In the genomic region with DNA sequence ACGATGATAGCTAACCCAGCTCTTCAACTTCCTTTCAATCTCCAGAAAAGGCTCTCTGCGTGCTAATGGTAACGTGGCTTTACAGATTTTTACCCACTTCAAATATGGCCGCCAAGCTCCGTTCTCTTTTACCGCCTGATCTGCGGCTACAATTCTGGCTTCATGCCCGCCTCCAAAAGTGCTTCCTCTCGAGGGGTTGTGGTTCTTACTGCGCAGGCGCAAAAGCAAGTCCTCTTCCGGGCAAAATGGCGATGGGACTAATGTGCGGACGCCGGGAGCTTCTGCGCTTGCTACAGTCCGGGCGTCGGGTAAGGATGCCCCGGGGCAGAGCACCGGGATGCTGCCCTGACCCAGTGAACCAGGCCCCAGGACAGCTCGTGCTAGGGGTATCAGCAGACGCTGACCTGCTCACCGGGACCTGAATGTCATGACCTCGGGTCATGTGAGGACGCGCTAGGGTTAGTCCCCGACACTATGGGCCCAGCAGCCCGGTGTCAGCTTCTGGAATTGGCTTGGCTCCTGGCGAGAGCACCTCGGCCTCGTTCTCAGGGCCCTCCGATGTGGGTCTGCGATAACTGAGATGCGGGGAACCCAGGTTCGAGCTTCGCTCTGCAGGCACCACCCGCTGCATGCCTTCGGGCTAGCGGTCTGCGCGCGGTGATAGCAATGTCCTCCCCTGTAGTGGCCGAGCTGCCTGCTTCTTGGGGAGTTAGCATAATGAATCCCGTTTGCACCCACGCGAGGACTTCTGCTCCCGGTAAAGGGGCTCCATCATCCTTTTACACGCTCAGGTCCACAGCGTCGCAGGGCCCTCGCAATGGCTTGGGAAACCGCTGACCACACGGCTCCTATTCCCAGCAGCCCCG, we compare ENCODE assay signal across 1 cellular context.
TF ChIP-seq lines count a peak whose summit lies in the region.

A gene (plus strand): TSS at position 232 of the 866 bp plus-strand sequence. CDS start 14 bp downstream, at position 246.

TF ChIP-seq in HepG2, 621 proteins besides CTCF, POLR2A, EP300 and RAD21 (continued from another document and continues in another):
- TF ChIP-seq, protein P1, sequence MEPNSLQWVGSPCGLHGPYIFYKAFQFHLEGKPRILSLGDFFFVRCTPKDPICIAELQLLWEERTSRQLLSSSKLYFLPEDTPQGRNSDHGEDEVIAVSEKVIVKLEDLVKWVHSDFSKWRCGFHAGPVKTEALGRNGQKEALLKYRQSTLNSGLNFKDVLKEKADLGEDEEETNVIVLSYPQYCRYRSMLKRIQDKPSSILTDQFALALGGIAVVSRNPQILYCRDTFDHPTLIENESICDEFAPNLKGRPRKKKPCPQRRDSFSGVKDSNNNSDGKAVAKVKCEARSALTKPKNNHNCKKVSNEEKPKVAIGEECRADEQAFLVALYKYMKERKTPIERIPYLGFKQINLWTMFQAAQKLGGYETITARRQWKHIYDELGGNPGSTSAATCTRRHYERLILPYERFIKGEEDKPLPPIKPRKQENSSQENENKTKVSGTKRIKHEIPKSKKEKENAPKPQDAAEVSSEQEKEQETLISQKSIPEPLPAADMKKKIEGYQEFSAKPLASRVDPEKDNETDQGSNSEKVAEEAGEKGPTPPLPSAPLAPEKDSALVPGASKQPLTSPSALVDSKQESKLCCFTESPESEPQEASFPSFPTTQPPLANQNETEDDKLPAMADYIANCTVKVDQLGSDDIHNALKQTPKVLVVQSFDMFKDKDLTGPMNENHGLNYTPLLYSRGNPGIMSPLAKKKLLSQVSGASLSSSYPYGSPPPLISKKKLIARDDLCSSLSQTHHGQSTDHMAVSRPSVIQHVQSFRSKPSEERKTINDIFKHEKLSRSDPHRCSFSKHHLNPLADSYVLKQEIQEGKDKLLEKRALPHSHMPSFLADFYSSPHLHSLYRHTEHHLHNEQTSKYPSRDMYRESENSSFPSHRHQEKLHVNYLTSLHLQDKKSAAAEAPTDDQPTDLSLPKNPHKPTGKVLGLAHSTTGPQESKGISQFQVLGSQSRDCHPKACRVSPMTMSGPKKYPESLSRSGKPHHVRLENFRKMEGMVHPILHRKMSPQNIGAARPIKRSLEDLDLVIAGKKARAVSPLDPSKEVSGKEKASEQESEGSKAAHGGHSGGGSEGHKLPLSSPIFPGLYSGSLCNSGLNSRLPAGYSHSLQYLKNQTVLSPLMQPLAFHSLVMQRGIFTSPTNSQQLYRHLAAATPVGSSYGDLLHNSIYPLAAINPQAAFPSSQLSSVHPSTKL (CRISPR knock-in tag; IDR thresholded peaks at IDR 0.05): peak; percentile 82
- TF ChIP-seq FOXA3 (CRISPR knock-in tag; IDR thresholded peaks at IDR 0.05): peak; percentile 70
- peak; percentile 90 to 95 for TF ChIP-seq KLF16 (CRISPR knock-in tag; IDR thresholded peaks at IDR 0.05)
- peak; percentile 88 for TF ChIP-seq ZNF775 (CRISPR knock-in tag; IDR thresholded peaks at IDR 0.05; ENCODE audit: borderline replicate concordance)
- TF ChIP-seq CENPX (CRISPR knock-in tag; IDR thresholded peaks at IDR 0.05): no peak
- peak; percentile 81 for TF ChIP-seq IKZF4 (CRISPR knock-in tag; IDR thresholded peaks at IDR 0.05; ENCODE audit: borderline replicate concordance, low read depth, not compliant biosample characterization)
- TF ChIP-seq, protein P2, sequence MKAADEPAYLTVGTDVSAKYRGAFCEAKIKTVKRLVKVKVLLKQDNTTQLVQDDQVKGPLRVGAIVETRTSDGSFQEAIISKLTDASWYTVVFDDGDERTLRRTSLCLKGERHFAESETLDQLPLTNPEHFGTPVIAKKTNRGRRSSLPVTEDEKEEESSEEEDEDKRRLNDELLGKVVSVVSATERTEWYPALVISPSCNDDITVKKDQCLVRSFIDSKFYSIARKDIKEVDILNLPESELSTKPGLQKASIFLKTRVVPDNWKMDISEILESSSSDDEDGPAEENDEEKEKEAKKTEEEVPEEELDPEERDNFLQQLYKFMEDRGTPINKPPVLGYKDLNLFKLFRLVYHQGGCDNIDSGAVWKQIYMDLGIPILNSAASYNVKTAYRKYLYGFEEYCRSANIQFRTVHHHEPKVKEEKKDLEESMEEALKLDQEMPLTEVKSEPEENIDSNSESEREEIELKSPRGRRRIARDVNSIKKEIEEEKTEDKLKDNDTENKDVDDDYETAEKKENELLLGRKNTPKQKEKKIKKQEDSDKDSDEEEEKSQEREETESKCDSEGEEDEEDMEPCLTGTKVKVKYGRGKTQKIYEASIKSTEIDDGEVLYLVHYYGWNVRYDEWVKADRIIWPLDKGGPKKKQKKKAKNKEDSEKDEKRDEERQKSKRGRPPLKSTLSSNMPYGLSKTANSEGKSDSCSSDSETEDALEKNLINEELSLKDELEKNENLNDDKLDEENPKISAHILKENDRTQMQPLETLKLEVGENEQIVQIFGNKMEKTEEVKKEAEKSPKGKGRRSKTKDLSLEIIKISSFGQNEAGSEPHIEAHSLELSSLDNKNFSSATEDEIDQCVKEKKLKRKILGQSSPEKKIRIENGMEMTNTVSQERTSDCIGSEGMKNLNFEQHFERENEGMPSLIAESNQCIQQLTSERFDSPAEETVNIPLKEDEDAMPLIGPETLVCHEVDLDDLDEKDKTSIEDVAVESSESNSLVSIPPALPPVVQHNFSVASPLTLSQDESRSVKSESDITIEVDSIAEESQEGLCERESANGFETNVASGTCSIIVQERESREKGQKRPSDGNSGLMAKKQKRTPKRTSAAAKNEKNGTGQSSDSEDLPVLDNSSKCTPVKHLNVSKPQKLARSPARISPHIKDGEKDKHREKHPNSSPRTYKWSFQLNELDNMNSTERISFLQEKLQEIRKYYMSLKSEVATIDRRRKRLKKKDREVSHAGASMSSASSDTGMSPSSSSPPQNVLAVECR (CRISPR knock-in tag; IDR thresholded peaks at IDR 0.05; ENCODE audit: borderline replicate concordance): peak; percentile 98
- TF ChIP-seq, protein P3, sequence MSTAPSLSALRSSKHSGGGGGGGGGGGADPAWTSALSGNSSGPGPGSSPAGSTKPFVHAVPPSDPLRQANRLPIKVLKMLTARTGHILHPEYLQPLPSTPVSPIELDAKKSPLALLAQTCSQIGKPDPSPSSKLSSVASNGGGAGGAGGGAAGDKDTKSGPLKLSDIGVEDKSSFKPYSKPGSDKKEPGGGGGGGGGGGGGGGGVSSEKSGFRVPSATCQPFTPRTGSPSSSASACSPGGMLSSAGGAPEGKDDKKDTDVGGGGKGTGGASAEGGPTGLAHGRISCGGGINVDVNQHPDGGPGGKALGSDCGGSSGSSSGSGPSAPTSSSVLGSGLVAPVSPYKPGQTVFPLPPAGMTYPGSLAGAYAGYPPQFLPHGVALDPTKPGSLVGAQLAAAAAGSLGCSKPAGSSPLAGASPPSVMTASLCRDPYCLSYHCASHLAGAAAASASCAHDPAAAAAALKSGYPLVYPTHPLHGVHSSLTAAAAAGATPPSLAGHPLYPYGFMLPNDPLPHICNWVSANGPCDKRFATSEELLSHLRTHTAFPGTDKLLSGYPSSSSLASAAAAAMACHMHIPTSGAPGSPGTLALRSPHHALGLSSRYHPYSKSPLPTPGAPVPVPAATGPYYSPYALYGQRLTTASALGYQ (CRISPR knock-in tag; IDR thresholded peaks at IDR 0.05): peak; percentile 58
- TF ChIP-seq CHD4 (IDR thresholded peaks at IDR 0.05; ENCODE audit: borderline replicate concordance, low read length): no peak; the same call in 1 of the 2 replicates
- TF ChIP-seq ZIK1 (CRISPR knock-in tag; IDR thresholded peaks at IDR 0.05; ENCODE audit: borderline replicate concordance, low read depth): no peak; the same call in none of the 2 replicates
- TF ChIP-seq PLRG1 (conservative IDR thresholded peaks at IDR 0.05): no peak
- TF ChIP-seq, protein P4, sequence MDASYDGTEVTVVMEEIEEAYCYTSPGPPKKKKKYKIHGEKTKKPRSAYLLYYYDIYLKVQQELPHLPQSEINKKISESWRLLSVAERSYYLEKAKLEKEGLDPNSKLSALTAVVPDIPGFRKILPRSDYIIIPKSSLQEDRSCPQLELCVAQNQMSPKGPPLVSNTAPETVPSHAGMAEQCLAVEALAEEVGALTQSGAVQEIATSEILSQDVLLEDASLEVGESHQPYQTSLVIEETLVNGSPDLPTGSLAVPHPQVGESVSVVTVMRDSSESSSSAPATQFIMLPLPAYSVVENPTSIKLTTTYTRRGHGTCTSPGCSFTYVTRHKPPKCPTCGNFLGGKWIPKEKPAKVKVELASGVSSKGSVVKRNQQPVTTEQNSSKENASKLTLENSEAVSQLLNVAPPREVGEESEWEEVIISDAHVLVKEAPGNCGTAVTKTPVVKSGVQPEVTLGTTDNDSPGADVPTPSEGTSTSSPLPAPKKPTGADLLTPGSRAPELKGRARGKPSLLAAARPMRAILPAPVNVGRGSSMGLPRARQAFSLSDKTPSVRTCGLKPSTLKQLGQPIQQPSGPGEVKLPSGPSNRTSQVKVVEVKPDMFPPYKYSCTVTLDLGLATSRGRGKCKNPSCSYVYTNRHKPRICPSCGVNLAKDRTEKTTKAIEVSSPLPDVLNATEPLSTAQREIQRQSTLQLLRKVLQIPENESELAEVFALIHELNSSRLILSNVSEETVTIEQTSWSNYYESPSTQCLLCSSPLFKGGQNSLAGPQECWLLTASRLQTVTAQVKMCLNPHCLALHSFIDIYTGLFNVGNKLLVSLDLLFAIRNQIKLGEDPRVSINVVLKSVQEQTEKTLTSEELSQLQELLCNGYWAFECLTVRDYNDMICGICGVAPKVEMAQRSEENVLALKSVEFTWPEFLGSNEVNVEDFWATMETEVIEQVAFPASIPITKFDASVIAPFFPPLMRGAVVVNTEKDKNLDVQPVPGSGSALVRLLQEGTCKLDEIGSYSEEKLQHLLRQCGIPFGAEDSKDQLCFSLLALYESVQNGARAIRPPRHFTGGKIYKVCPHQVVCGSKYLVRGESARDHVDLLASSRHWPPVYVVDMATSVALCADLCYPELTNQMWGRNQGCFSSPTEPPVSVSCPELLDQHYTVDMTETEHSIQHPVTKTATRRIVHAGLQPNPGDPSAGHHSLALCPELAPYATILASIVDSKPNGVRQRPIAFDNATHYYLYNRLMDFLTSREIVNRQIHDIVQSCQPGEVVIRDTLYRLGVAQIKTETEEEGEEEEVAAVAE (CRISPR knock-in tag; IDR thresholded peaks at IDR 0.05; ENCODE audit: borderline replicate concordance): no peak; the same call in none of the 2 replicates
- TF ChIP-seq TGIF2 (CRISPR knock-in tag; IDR thresholded peaks at IDR 0.05): 0 out of 2 replicates have a peak, but pooled peaks have one; percentile 18
- 0 out of 2 replicates have a peak, but pooled peaks have one; percentile 70 for TF ChIP-seq ZFP36L2 (CRISPR knock-in tag; IDR thresholded peaks at IDR 0.05)
- no peak for TF ChIP-seq NPAS2 (CRISPR knock-in tag; IDR thresholded peaks at IDR 0.05; ENCODE audit: borderline replicate concordance)
- TF ChIP-seq ZNF496 (CRISPR knock-in tag; IDR thresholded peaks at IDR 0.05; ENCODE audit: insufficient replicate concordance): no peak
- TF ChIP-seq NFE2L2 (IDR thresholded peaks at IDR 0.05; ENCODE audit: low read length): no peak; the same call in 1 of the 2 replicates
- TF ChIP-seq SNAPC2 (CRISPR knock-in tag; IDR thresholded peaks at IDR 0.05): peak; percentile 95
- TF ChIP-seq PHB2 (IDR thresholded peaks at IDR 0.05; ENCODE audit: partially characterized antibody): no peak
- TF ChIP-seq ZNF577 (CRISPR knock-in tag; IDR thresholded peaks at IDR 0.05; ENCODE audit: borderline replicate concordance, low read depth): peak; percentile 82; the same call in 1 of the 2 replicates
- TF ChIP-seq TAF1 (CRISPR knock-in tag; IDR thresholded peaks at IDR 0.05): peak; percentile 100
- no peak for TF ChIP-seq THYN1 (CRISPR knock-in tag; IDR thresholded peaks at IDR 0.05; ENCODE audit: borderline replicate concordance, low read depth)
- peak; percentile 80; the same call in 1 of the 2 replicates for TF ChIP-seq NFE2L1 (CRISPR knock-in tag; IDR thresholded peaks at IDR 0.05; ENCODE audit: borderline replicate concordance)
- peak; percentile 98 for TF ChIP-seq KMT2A (CRISPR knock-in tag; IDR thresholded peaks at IDR 0.05)
- TF ChIP-seq KAT2B (IDR thresholded peaks at IDR 0.05; ENCODE audit: borderline replicate concordance, low read depth, low read length): no peak
- peak; percentile 97; the same call in 1 of the 2 replicates for TF ChIP-seq NFKB2 (CRISPR knock-in tag; IDR thresholded peaks at IDR 0.05; ENCODE audit: borderline replicate concordance)
- TF ChIP-seq ZNF660 (CRISPR knock-in tag; IDR thresholded peaks at IDR 0.05; ENCODE audit: borderline replicate concordance, low read depth): peak; percentile 94; the same call in 1 of the 2 replicates
- no peak; the same call in 1 of the 2 replicates for TF ChIP-seq TOE1 (CRISPR knock-in tag; IDR thresholded peaks at IDR 0.05)
- peak; percentile 99 for TF ChIP-seq MTF2 (CRISPR knock-in tag; IDR thresholded peaks at IDR 0.05; ENCODE audit: borderline replicate concordance)
- TF ChIP-seq CAMTA2 (CRISPR knock-in tag; IDR thresholded peaks at IDR 0.05; ENCODE audit: borderline replicate concordance): peak; percentile 100; the same call in 1 of the 2 replicates
- TF ChIP-seq YY1 (IDR thresholded peaks at IDR 0.05; ENCODE audit: insufficient read depth, insufficient replicate concordance, low read depth, low read length): peak; percentile 99
- TF ChIP-seq ZNF607 (CRISPR knock-in tag; IDR thresholded peaks at IDR 0.05; ENCODE audit: borderline replicate concordance): peak; percentile 95; the same call in 1 of the 2 replicates
- TF ChIP-seq KDM4B (CRISPR knock-in tag; IDR thresholded peaks at IDR 0.05): peak; percentile 77
- no peak for TF ChIP-seq ARNT (IDR thresholded peaks at IDR 0.05)
- peak; percentile 96 for TF ChIP-seq GABPB1 (CRISPR knock-in tag; IDR thresholded peaks at IDR 0.05)
- peak; percentile 90 for TF ChIP-seq ZNF703 (CRISPR knock-in tag; IDR thresholded peaks at IDR 0.05; ENCODE audit: borderline replicate concordance)
- TF ChIP-seq HOXA9 (CRISPR knock-in tag; IDR thresholded peaks at IDR 0.05; ENCODE audit: borderline replicate concordance): peak; percentile 95; the same call in 1 of the 2 replicates
- TF ChIP-seq CBX2 (IDR thresholded peaks at IDR 0.05; ENCODE audit: low read depth, low read length): peak; percentile 63; the same call in 1 of the 2 replicates
- 0 out of 2 replicates have a peak, but pooled peaks have one; percentile 49 for TF ChIP-seq CBX2 (CRISPR knock-in tag; IDR thresholded peaks at IDR 0.05; ENCODE audit: low read depth)
- TF ChIP-seq, protein P5, sequence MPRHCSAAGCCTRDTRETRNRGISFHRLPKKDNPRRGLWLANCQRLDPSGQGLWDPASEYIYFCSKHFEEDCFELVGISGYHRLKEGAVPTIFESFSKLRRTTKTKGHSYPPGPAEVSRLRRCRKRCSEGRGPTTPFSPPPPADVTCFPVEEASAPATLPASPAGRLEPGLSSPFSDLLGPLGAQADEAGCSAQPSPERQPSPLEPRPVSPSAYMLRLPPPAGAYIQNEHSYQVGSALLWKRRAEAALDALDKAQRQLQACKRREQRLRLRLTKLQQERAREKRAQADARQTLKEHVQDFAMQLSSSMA (CRISPR knock-in tag; IDR thresholded peaks at IDR 0.05): peak; percentile 93; the same call in 1 of the 2 replicates
